In the genomic region with DNA sequence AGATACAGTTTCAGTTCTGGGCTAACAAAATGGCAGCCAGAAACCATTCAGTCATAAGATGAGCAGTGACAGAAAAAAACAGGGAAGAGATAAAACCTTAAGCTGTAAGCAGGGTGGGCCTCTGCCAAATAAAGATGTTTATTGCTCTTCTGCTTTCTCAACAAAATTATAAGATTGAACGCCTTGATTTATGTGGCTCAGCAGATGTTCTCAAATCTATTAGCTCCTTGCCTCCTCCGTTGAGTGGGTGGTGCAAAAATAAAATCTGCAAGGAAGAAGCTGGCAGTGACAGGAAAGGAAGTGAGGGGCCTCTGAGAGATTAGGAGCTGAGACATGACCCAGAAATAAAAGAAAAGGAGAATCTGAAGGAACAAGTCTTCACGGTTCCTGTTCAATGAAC, we compare ENCODE assay signal across 1 cellular context.
TF ChIP-seq lines count a peak whose summit lies in the region.

No MANE protein-coding gene starts in this region.

TF ChIP-seq in K562, 482 proteins besides CTCF, POLR2A, EP300 and RAD21:
- TF ChIP-seq, protein P1, sequence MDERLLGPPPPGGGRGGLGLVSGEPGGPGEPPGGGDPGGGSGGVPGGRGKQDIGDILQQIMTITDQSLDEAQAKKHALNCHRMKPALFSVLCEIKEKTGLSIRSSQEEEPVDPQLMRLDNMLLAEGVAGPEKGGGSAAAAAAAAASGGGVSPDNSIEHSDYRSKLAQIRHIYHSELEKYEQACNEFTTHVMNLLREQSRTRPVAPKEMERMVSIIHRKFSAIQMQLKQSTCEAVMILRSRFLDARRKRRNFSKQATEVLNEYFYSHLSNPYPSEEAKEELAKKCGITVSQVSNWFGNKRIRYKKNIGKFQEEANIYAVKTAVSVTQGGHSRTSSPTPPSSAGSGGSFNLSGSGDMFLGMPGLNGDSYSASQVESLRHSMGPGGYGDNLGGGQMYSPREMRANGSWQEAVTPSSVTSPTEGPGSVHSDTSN (CRISPR knock-in tag; IDR thresholded peaks at IDR 0.05; ENCODE audit: low read depth) = no peak
- TF ChIP-seq, protein P1 (tag; conservative IDR thresholded peaks at IDR 0.05; ENCODE audit: low read depth) = peak; percentile 53; the same call in 1 of the 2 replicates
- no peak for TF ChIP-seq TEAD1 (CRISPR knock-in tag; IDR thresholded peaks at IDR 0.05)
